9 cellular contexts compared by ENCODE assay signal in the genomic region with DNA sequence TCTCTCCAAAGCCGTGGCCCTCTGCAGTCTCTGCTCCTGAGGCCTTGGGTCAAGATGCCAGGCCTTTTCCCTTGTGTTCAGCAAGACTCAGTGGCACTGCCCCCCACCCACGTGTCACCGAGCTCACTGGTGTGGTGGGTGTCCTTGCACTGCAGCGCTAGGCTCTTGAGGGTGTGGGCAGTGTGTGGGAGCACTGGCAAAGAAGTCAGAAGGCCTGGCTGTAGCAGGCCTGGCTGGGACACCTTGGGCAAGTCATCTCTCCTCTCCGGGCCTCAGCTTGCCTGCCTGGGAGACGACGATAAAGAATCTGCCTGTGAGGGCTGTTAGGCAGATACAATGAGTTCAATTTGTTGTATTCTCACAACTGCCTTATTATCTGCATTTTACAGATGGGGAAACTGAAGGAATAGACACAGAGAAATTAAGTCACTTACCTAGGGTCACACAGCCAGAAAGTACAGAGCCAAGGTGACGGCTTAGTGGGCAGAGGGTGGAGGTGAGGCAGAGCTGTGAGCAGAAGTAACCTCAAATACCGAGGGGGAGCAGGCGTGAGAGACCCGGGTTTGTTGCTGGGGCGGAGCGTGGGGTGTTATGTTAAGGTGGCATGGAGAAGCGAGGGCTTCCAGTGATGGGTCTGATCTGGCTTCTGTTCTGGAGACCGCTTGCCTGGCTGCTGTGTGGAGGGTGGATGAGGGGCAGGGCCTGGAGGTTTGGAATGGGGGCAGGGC. TPM values are rescaled to one million over a fixed set of nuclear protein-coding genes. Genes with fewer than 3 reads are reported as not detected.
DNase-seq lines count a peak whose midpoint lies in the region; ATAC-seq and TF ChIP-seq lines count a peak whose summit lies in the region.
"Had no signal": no experiment of that assay in that cellular context is flagged by ENCODE, and none has a peak within 500 bp of the region (broad histone marks: within the 10 kb centered on the region; RNA-seq: fewer than 3 reads in every experiment).

No MANE protein-coding gene starts in this region.

- ATAC-seq in Panc1: no peak

- POLR2A ChIA-PET in BJ (lab: Charles Lee) (no interaction called here), Panc1 (lab: Charles Lee) (interaction anchor here (0.6 kb wide), 1 partner anchor 172 kb away, joined by 5 read pairs; no protein-coding TSS in a partner anchor)

- TF ChIP-seq CTCF in BJ (IDR thresholded peaks at IDR 0.05; ENCODE audit: insufficient read depth, low read depth, low read length): no peak
- no peak for TF ChIP-seq CTCF in Panc1 (IDR thresholded peaks at IDR 0.05)
- no peak for TF ChIP-seq CTCF in choroid plexus epithelial cell (conservative IDR thresholded peaks at IDR 0.05; ENCODE audit: low read depth, low read length)
- no peak for TF ChIP-seq CTCF in nephron progenitor cell (IDR thresholded peaks at IDR 0.05)

- CTCF ChIA-PET in BJ (lab: Yijun Ruan, JAX): interaction anchor here (0.8 to 7.4 kb wide), 3 partner anchors 8 to 75 kb away, joined by 3 to 68 read pairs (median 3); no protein-coding TSS in a partner anchor
- CTCF ChIA-PET in Panc1 (lab: Charles Lee): interaction anchor here (0.8 kb wide), 1 partner anchor 12 kb away, joined by 13 read pairs; no protein-coding TSS in a partner anchor

- H3K4me3 ChIP-seq in BJ (ENCODE audit: low read depth, low read length) (peak overlapping the region; percentile 68), Panc1 (ENCODE audit: low read depth in 2 of 2, low read length in 2 of 2) (peak overlapping the region; percentile 78 to 89), choroid plexus epithelial cell (ENCODE audit: low read depth, low read length) (peak overlapping the region; percentile 74)

- no peaks in the 10 kb centered on the region for H3K9me3 Mint-ChIP-seq in nephron progenitor cell

- no TSS peak for BruUV-seq in Panc1 (replicated peaks; lab: Mats Ljungman, UMichigan)

- no peaks in the 10 kb centered on the region for H3K36me3 Mint-ChIP-seq in nephron progenitor cell (ENCODE audit: low read depth)

- no peak overlapping the region for H3K27ac Mint-ChIP-seq in nephron progenitor cell

- 0 out of 2 replicates have a peak, but pooled peaks cover 1% of the 10 kb centered on the region for H3K36me3 ChIP-seq in BJ (ENCODE audit: control insufficient read depth, insufficient read depth, low read length)
- H3K36me3 ChIP-seq in Panc1 (ENCODE audit: control insufficient read depth, insufficient read depth, low read length): peaks cover 3% of the 10 kb centered on the region; the same call in 1 of the 2 replicates

- H3K27ac ChIP-seq in Panc1 (ENCODE audit: low read length): peak overlapping the region; percentile 84

- peaks cover 18% of the 10 kb centered on the region for H3K4me1 ChIP-seq in Panc1 (ENCODE audit: control insufficient read depth, insufficient read depth, low read length)

- H3K9me3 ChIP-seq in Panc1 (ENCODE audit: control insufficient read depth, insufficient read depth, low read depth, low read length): no peaks in the 10 kb centered on the region

- in situ Hi-C loops in Panc1 (cut with HindIII; ENCODE audit: low pct_unique_long_range_greater_than_20kb, low sequenced_read_pairs): no loop called here

- intact Hi-C loops in Panc1 (cut with micrococcal nuclease; ENCODE audit: unreplicated experiment): no loop called here

- H3K27me3 Mint-ChIP-seq in nephron progenitor cell (ENCODE audit: low read depth, poor library complexity): peaks cover 6% of the 10 kb centered on the region

- H3K4me3 Mint-ChIP-seq in nephron progenitor cell: peak overlapping the region; percentile 86

- H3K27me3 ChIP-seq in BJ (ENCODE audit: control insufficient read depth, insufficient read depth, low read length) (no peaks in the 10 kb centered on the region), Panc1 (ENCODE audit: control insufficient read depth, insufficient read depth, low read length) (no peaks in the 10 kb centered on the region)

- DNase-seq in BJ (ENCODE audit: low read depth) (no peak), Panc1 (ENCODE audit: low read depth, low spot score) (no peak), choroid plexus epithelial cell (ENCODE audit: low read depth) (no peak), nephron progenitor cell (no peak), DMS153 treated with DMSO at 0.1 percent for 48 hours (lab: John Stamatoyannopoulos, UW; ENCODE audit: unreplicated experiment) (no peak), NCI-H524 treated with DMSO at 0.1 percent for 48 hours (lab: John Stamatoyannopoulos, UW) (no peak), glomerular visceral epithelial cell (ENCODE audit: extremely low spot score) (no peak), C1 segment of cervical spinal cord (lab: John Stamatoyannopoulos, UW) (no peak)

- peaks cover 44% of the 10 kb centered on the region for H3K4me1 Mint-ChIP-seq in nephron progenitor cell

RNA-seq across cellular contexts. Expression of a gene that starts 1.3 kb away (rescaled TPM):
- 50.4 and 65.8 TPM in 2 replicates for polyA plus RNA-seq in BJ (2011; rRNA removed)
- 39.4 and 58.2 TPM in 2 replicates for polyA minus RNA-seq in BJ (2011; rRNA and poly(A)+ RNA removed)
- 64.7 TPM for total RNA-seq in Panc1 (2021; ENCODE audit: unreplicated experiment)
- 61.7 TPM for polyA plus RNA-seq in Panc1 (2012; ENCODE audit: insufficient read length)

RNA-seq across cellular contexts. Expression of a gene that starts 18.2 kb away (rescaled TPM):
- polyA plus RNA-seq in BJ (2011; rRNA removed): not detected in 2 replicates
- polyA minus RNA-seq in BJ (2011; rRNA and poly(A)+ RNA removed): not detected in 2 replicates
- not detected for total RNA-seq in Panc1 (2021; ENCODE audit: unreplicated experiment)
- polyA plus RNA-seq in Panc1 (2012; ENCODE audit: insufficient read length): not detected
- total RNA-seq: bronchial epithelial cell had no signal

RNA-seq across cellular contexts. Expression of a gene that starts 18.3 kb away (rescaled TPM):
- polyA plus RNA-seq in BJ (2011; rRNA removed): not detected in 2 replicates
- polyA minus RNA-seq in BJ (2011; rRNA and poly(A)+ RNA removed): not detected in 2 replicates
- total RNA-seq in Panc1 (2021; ENCODE audit: unreplicated experiment): 0.77 TPM
- 0.62 TPM for polyA plus RNA-seq in Panc1 (2012; ENCODE audit: insufficient read length)
- total RNA-seq: bronchial epithelial cell had no signal

RNA-seq across cellular contexts. Expression of a gene that starts 38.7 kb away (rescaled TPM):
- polyA plus RNA-seq in BJ (2011; rRNA removed): 1.9 and 2.4 TPM in 2 replicates
- polyA minus RNA-seq in BJ (2011; rRNA and poly(A)+ RNA removed): 1.6 and 2.0 TPM in 2 replicates
- 18.9 TPM for total RNA-seq in Panc1 (2021; ENCODE audit: unreplicated experiment)
- 12.7 TPM for polyA plus RNA-seq in Panc1 (2012; ENCODE audit: insufficient read length)
